In the genomic region with DNA sequence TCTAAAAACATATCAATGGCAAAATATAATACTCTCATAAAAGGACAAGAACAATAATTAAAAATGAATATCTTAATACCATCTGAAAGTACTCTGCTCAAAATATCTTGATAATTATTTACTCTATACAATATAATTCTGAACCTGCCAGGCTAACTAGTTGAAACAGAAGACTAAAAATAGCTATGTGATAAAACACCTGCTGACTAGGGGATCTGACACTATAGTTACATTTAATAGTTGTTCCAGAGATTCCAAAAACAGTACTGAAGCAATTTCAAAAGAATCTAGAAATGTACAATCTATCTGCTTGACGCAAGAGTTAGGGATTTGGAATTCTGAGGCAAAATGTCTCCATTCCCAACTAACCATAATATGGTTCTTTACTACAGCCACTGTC, we compare ENCODE assay signal across 23 cellular contexts. TPM values are rescaled to one million over a fixed set of nuclear protein-coding genes. Genes with fewer than 3 reads are reported as not detected.
"Had no signal": no experiment of that assay in that cellular context is flagged by ENCODE, and none has a peak within 500 bp of the region (broad histone marks: within the 10 kb centered on the region; RNA-seq: fewer than 3 reads in every experiment).

No MANE protein-coding gene starts in this region.

- H3K27ac ChIP-seq: RWPE1 had no signal

- H3K4me3 ChIP-seq: MG63 had no signal

- ATAC-seq: Panc1 had no signal

- H3K9me3 ChIP-seq: MG63, SK-N-SH had no signal

- H3K27me3 ChIP-seq: MG63 had no signal

- DNase-seq: Karpas-422, KG1, MG63, NCI-H1092, NCI-H1105 treated with DMSO at 0.1 percent for 48 hours, NCI-H1417 treated with DMSO at 0.1 percent for 48 hours, NCI-H146, NCI-H1694 treated with DMSO at 0.1 percent for 48 hours, NCI-H1930, NCI-H2081, NCI-H2107, NCI-H2171, NCI-H226, NCI-H446, NCI-H510A, NCI-H524 treated with DMSO at 0.1 percent for 48 hours, NCI-H69, NCI-H774, SHP77, SK-N-SH had no signal

- H3K36me3 ChIP-seq: MG63 had no signal

RNA-seq across cellular contexts. Expression of a gene that starts 30.2 kb away (rescaled TPM):
- total RNA-seq: HT-29 had no signal
